In the genomic region with DNA sequence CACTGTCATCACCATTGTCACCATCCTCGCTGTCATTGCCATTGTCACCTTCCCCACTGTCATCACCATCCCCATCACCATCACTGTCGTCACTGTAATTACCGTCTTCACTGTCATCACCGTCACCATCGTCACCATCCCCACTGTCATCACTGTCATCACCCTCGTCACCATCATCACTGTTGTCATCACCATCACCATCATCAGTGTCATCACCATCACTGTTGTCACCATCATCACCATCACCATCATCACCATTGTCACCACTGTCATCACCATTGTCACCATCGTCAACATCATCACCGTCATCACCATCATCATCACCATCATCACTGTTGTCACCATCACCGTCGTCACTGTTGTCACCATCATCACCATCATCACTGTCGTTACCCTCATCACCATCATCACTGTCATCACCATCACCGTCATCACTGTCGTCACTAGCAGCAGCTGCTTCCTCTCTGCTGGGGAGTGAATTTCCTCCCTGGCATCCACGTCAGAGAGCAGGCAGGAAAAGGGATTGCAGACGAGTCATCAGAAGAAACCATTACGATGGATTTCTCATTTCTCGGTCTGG, we compare ENCODE assay signal across 18 cellular contexts. TPM values are rescaled to one million over a fixed set of nuclear protein-coding genes. Genes with fewer than 3 reads are reported as not detected.
DNase-seq lines count a peak whose midpoint lies in the region; ATAC-seq and TF ChIP-seq lines count a peak whose summit lies in the region.
"Had no signal": no experiment of that assay in that cellular context is flagged by ENCODE, and none has a peak within 500 bp of the region (broad histone marks: within the 10 kb centered on the region; RNA-seq: fewer than 3 reads in every experiment).

No MANE protein-coding gene starts in this region.

- H3K4me3 ChIP-seq in AG04450 (ENCODE audit: low read depth, low read length): no peak overlapping the region
- no peak overlapping the region for H3K4me3 ChIP-seq in astrocyte of the spinal cord (ENCODE audit: low read depth, low read length)
- H3K4me3 ChIP-seq: pancreas had no signal

- no peak overlapping the region for H3K4me3 Mint-ChIP-seq in progenitor cell of endocrine pancreas (ENCODE audit: low read depth)
- H3K4me3 Mint-ChIP-seq: activated T-cell treated with anti-CD3 and anti-CD28 coated beads, Interleukin-2, amount 50 U/mL, for 24 hours; IgD-negative memory B cell; T-cell had no signal

- no peak for ATAC-seq in GM19452 (IDR thresholded peaks at IDR 0.05; ENCODE audit: unreplicated experiment)
- ATAC-seq: pancreas had no signal

- no peak overlapping the region for H3K27ac Mint-ChIP-seq in progenitor cell of endocrine pancreas
- H3K27ac Mint-ChIP-seq: activated T-cell treated with anti-CD3 and anti-CD28 coated beads, Interleukin-2, amount 50 U/mL, for 24 hours; IgD-negative memory B cell; T-cell had no signal

- H3K36me3 Mint-ChIP-seq in progenitor cell of endocrine pancreas (ENCODE audit: insufficient read depth): no peaks in the 10 kb centered on the region
- H3K36me3 Mint-ChIP-seq: T-cell had no signal

- H3K27me3 Mint-ChIP-seq in progenitor cell of endocrine pancreas: peaks cover 19% of the 10 kb centered on the region

- no peaks in the 10 kb centered on the region for H3K4me1 Mint-ChIP-seq in progenitor cell of endocrine pancreas (ENCODE audit: low read depth)
- H3K4me1 Mint-ChIP-seq: IgD-negative memory B cell had no signal

- in situ Hi-C loops in astrocyte of the spinal cord (cut with HindIII; ENCODE audit: low sequenced_read_pairs): no loop called here

- H3K27ac ChIP-seq in AG04450 (ENCODE audit: low read depth, low read length): no peak overlapping the region
- H3K27ac ChIP-seq: pancreas had no signal

- TF ChIP-seq CTCF in AG04450 (IDR thresholded peaks at IDR 0.05; ENCODE audit: low read depth, low read length) (no peak), astrocyte of the spinal cord (IDR thresholded peaks at IDR 0.05; ENCODE audit: low read depth, low read length) (no peak), progenitor cell of endocrine pancreas (IDR thresholded peaks at IDR 0.05; ENCODE audit: unreplicated experiment) (no peak)

- H3K9me3 ChIP-seq in AG04450 (ENCODE audit: control insufficient read depth, insufficient read depth, low read length): peaks cover 10% of the 10 kb centered on the region
- H3K9me3 ChIP-seq: pancreas had no signal

- POLR2A ChIA-PET in AG04450 (lab: Yijun Ruan, JAX): no interaction called here

- H3K9me3 Mint-ChIP-seq in progenitor cell of endocrine pancreas (ENCODE audit: low read depth): no peaks in the 10 kb centered on the region
- H3K9me3 Mint-ChIP-seq: activated T-cell treated with anti-CD3 and anti-CD28 coated beads, Interleukin-2, amount 50 U/mL, for 24 hours; IgD-negative memory B cell; T-cell had no signal

- H3K27me3 ChIP-seq in AG04450 (ENCODE audit: control insufficient read depth, insufficient read depth, low read length): peaks cover 4% of the 10 kb centered on the region
- H3K27me3 ChIP-seq: pancreas had no signal

- CTCF ChIA-PET in AG04450 (lab: Charles Lee): no interaction called here

- peak; percentile 29 for DNase-seq in AG04450 (ENCODE audit: low read depth, low spot score)
- peak; percentile 48 for DNase-seq in HCEC 1CT
- DNase-seq in astrocyte of the spinal cord (ENCODE audit: low read depth, low spot score): peak; percentile 67
- peak; percentile 58 for DNase-seq in hepatic stellate cell (ENCODE audit: low spot score)
- DNase-seq in progenitor cell of endocrine pancreas (ENCODE audit: low spot score, unreplicated experiment): no peak
- no peak for DNase-seq in AG20443 (ENCODE audit: low spot score)
- no peak for DNase-seq in NCI-H526 treated with DMSO at 0.1 percent for 48 hours (lab: John Stamatoyannopoulos, UW)
- DNase-seq: activated CD4-positive, alpha-beta T cell treated with anti-CD3 and anti-CD28 coated beads for 4 hours; activated T-cell treated with anti-CD3 and anti-CD28 coated beads, Interleukin-2, amount 50 U/mL, for 24 hours; DMS153; NCI-H510A treated with DMSO at 0.1 percent for 48 hours; OCI-M1; stimulated activated CD4-positive, alpha-beta T cell treated with anti-CD3 and anti-CD28 coated beads, Interleukin-15, amount 100 ng/mL, for 24 hours; T-cell had no signal

RNA-seq across cellular contexts. Expression of a gene that starts 27.3 kb away (rescaled TPM):
- 4.1 and 4.3 TPM in 2 replicates for polyA plus RNA-seq in AG04450 (2011; rRNA removed)
- 0.48 and 0.55 TPM in 2 replicates for polyA minus RNA-seq in AG04450 (2011; rRNA and poly(A)+ RNA removed)
- 0.91 and 1.5 TPM in 2 replicates for total RNA-seq in progenitor cell of endocrine pancreas
- total RNA-seq: frontal cortex had no signal

Comparison
In these comparisons a context has a peak if more than half of its experiments do, and no peak if none do; other contexts are left out.
1. DNase-seq: peak in AG04450 (single experiment), HCEC 1CT (single experiment), astrocyte of the spinal cord (single experiment) and hepatic stellate cell (single experiment); none in progenitor cell of endocrine pancreas (single experiment), AG20443 (single experiment) and NCI-H526 treated with DMSO at 0.1 percent for 48 hours (single experiment).